ENCODE assay signal across 1 cellular context in the genomic region with DNA sequence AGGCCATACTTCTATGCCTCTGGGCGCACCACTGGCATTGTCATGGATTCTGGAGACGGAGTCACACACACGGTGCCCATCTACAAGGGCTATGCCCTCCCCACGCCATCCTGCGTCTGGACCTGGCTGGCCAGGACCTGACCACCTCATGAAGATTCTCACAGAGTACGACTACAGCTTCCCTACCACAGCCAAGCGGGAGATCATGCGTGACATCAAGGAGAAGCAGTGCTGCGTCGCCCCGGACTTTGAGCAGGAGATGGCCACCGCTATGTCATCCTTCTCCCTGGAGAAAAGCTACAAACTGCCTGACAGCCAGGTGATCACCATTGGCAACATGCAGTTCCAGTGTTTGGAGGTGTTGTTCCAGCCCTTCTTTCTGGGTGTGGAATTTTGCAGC.
TF ChIP-seq lines count a peak whose summit lies in the region.

No MANE protein-coding gene starts in this region.

TF ChIP-seq in GM12878, 131 proteins besides CTCF, POLR2A, EP300 and RAD21:
- TF ChIP-seq ZNF207 (IDR thresholded peaks at IDR 0.05; ENCODE audit: borderline replicate concordance): no peak
- no peak for TF ChIP-seq HCFC1 (IDR thresholded peaks at IDR 0.05; ENCODE audit: low read length)
- TF ChIP-seq SUPT20H (IDR thresholded peaks at IDR 0.05; ENCODE audit: borderline replicate concordance, control insufficient read depth, low read depth, low read length): no peak
- TF ChIP-seq, protein P1, sequence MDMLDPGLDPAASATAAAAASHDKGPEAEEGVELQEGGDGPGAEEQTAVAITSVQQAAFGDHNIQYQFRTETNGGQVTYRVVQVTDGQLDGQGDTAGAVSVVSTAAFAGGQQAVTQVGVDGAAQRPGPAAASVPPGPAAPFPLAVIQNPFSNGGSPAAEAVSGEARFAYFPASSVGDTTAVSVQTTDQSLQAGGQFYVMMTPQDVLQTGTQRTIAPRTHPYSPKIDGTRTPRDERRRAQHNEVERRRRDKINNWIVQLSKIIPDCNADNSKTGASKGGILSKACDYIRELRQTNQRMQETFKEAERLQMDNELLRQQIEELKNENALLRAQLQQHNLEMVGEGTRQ (IDR thresholded peaks at IDR 0.05; ENCODE audit: borderline replicate concordance, low read depth, low read length): no peak
- TF ChIP-seq SIN3A (IDR thresholded peaks at IDR 0.05; ENCODE audit: low read depth, low read length): no peak
- TF ChIP-seq EED (IDR thresholded peaks at IDR 0.05; ENCODE audit: low read depth): no peak
- no peak for TF ChIP-seq BHLHE40 (IDR thresholded peaks at IDR 0.05; ENCODE audit: borderline replicate concordance in 1 of 2, low read depth in 2 of 2, low read length in 1 of 2)
- TF ChIP-seq, protein P2, sequence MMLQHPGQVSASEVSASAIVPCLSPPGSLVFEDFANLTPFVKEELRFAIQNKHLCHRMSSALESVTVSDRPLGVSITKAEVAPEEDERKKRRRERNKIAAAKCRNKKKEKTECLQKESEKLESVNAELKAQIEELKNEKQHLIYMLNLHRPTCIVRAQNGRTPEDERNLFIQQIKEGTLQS (IDR thresholded peaks at IDR 0.05; ENCODE audit: borderline replicate concordance, extremely low read depth, low read depth, low read length): no peak
- no peak for TF ChIP-seq IKZF1 (conservative IDR thresholded peaks at IDR 0.05)
- no peak for TF ChIP-seq KAT2A (conservative IDR thresholded peaks at IDR 0.05; ENCODE audit: control insufficient read depth, low read depth, low read length)
- TF ChIP-seq MTA3 (IDR thresholded peaks at IDR 0.05; ENCODE audit: borderline replicate concordance, low read length): no peak
- no peak for TF ChIP-seq PAX8 (IDR thresholded peaks at IDR 0.05)
- no peak for TF ChIP-seq ZNF274 (IDR thresholded peaks at IDR 0.05; ENCODE audit: insufficient read depth, insufficient read length)
- no peak for TF ChIP-seq PAX5 (IDR thresholded peaks at IDR 0.05; ENCODE audit: borderline replicate concordance, low read depth, low read length)
- TF ChIP-seq, protein P3, sequence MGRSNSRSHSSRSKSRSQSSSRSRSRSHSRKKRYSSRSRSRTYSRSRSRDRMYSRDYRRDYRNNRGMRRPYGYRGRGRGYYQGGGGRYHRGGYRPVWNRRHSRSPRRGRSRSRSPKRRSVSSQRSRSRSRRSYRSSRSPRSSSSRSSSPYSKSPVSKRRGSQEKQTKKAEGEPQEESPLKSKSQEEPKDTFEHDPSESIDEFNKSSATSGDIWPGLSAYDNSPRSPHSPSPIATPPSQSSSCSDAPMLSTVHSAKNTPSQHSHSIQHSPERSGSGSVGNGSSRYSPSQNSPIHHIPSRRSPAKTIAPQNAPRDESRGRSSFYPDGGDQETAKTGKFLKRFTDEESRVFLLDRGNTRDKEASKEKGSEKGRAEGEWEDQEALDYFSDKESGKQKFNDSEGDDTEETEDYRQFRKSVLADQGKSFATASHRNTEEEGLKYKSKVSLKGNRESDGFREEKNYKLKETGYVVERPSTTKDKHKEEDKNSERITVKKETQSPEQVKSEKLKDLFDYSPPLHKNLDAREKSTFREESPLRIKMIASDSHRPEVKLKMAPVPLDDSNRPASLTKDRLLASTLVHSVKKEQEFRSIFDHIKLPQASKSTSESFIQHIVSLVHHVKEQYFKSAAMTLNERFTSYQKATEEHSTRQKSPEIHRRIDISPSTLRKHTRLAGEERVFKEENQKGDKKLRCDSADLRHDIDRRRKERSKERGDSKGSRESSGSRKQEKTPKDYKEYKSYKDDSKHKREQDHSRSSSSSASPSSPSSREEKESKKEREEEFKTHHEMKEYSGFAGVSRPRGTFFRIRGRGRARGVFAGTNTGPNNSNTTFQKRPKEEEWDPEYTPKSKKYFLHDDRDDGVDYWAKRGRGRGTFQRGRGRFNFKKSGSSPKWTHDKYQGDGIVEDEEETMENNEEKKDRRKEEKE (IDR thresholded peaks at IDR 0.05): no peak
